In the genomic region with DNA sequence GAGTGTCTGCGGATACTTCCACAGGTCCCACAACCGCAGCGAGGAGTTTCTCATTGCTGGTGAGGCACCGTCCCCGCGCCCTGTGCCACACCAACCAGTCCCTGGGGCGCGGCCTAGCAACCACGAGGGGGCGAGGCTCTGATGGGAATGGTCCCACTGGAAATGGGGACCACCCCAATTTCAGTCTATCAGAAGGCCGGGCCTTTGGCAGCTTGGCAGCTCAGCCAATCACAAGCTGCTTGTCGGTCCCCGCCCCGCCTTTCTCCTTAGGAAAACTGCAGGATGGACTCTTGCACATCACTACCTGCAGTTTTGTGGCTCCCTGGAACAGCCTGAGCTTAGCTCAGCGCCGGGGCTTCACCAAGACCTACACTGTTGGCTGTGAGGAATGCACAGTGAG, we compare ENCODE assay signal across 1 cellular context.
TF ChIP-seq lines count a peak whose summit lies in the region.

No MANE protein-coding gene starts in this region.

TF ChIP-seq in IMR-90, 13 proteins besides CTCF, POLR2A, EP300 and RAD21:
- TF ChIP-seq FOS (IDR thresholded peaks at IDR 0.05; ENCODE audit: low read depth, low read length) = no peak
